Comparison of ENCODE assay signal across 18 cellular contexts in the genomic region with DNA sequence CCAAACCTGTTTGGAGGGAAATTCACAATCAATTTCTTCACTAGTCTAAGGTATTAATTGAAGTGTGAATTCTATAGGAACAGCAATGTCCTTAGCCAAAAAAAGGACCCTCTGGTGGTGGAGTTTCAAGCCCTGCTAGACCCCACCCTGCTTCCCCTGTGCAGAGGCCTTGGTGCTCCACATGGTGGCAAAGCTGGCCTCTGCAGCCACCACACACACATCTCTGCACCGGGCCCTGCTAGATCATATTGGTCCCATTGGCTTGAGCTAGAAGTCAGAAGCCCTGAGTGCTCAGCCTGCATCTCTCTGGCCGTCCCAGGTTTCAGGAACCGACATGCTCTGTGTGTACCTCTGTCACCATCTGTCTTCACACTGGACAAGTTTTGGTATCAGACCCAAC.
DNase-seq lines count a peak whose midpoint lies in the region; ATAC-seq, FAIRE-seq and TF ChIP-seq lines count a peak whose summit lies in the region.
"Had no signal": no experiment of that assay in that cellular context is flagged by ENCODE, and none has a peak within 500 bp of the region (broad histone marks: within the 10 kb centered on the region; RNA-seq: fewer than 3 reads in every experiment).

No MANE protein-coding gene starts in this region.

- no peak for ATAC-seq in activated CD4-positive, alpha-beta T cell treated with anti-CD3 and anti-CD28 coated beads for 36 hours
- ATAC-seq: CD8-positive, alpha-beta T cell; GM12878 had no signal

- H3K4ac ChIP-seq in H9 (ENCODE audit: low read depth, low read length) (no peak overlapping the region), H1 (replicated peaks; ENCODE audit: insufficient read length, low read depth, low read length) (no peak overlapping the region), neuronal stem cell (ENCODE audit: low read length) (no peak overlapping the region)

- H3K14ac ChIP-seq in H9 (ENCODE audit: insufficient read depth, low read length) (no peak overlapping the region), H1 (ENCODE audit: insufficient read length) (no peak overlapping the region), neuronal stem cell (ENCODE audit: low read length) (no peak overlapping the region)

- H2BK5ac ChIP-seq in H9 (ENCODE audit: insufficient read length, low read length) (no peak overlapping the region), H1 (ENCODE audit: low read depth, low read length) (no peak overlapping the region), neuronal stem cell (ENCODE audit: low read length) (no peak overlapping the region)

- H4K8ac ChIP-seq in H9 (replicated peaks; ENCODE audit: insufficient read length, low read depth, low read length) = no peak overlapping the region
- H4K8ac ChIP-seq in H1 (ENCODE audit: extremely low read depth, insufficient read depth, low read length) = no peak overlapping the region
- H4K8ac ChIP-seq in neuronal stem cell (ENCODE audit: low read depth, low read length) = no peak overlapping the region

- no peak overlapping the region for H3K56ac ChIP-seq in H9 (ENCODE audit: insufficient read length, low read depth, low read length)
- H3K56ac ChIP-seq in H1 (replicated peaks; ENCODE audit: insufficient read length, low read depth, low read length) = no peak overlapping the region

- H3K23ac ChIP-seq in H9 (ENCODE audit: insufficient read length, low read depth, low read length) = no peak overlapping the region
- no peak overlapping the region for H3K23ac ChIP-seq in H1 (ENCODE audit: insufficient read length)
- no peak overlapping the region for H3K23ac ChIP-seq in neuronal stem cell (ENCODE audit: low read depth, low read length, poor library complexity)

- H3K23me2 ChIP-seq in H9 (ENCODE audit: insufficient read length, low read depth, low read length, poor library complexity, severe bottlenecking) (no peaks in the 10 kb centered on the region), H1 (ENCODE audit: low read depth, low read length) (no peaks in the 10 kb centered on the region)

- H2BK20ac ChIP-seq in H9 (ENCODE audit: low read depth, low read length, poor library complexity, severe bottlenecking) = no peak overlapping the region
- no peak overlapping the region for H2BK20ac ChIP-seq in H1 (ENCODE audit: low read length)

- no peak overlapping the region for H2BK120ac ChIP-seq in H9 (ENCODE audit: low read depth, low read length, poor library complexity, severe bottlenecking)
- H2BK120ac ChIP-seq in H1 (replicated peaks; ENCODE audit: low read depth, low read length) = no peak overlapping the region
- H2BK120ac ChIP-seq in neuronal stem cell (ENCODE audit: low read depth, low read length) = no peak overlapping the region

- no peak overlapping the region for H2AK5ac ChIP-seq in H9 (ENCODE audit: insufficient read length, low read length)
- no peak overlapping the region for H2AK5ac ChIP-seq in H1 (ENCODE audit: low read depth, low read length)
- H2AK5ac ChIP-seq in neuronal stem cell (ENCODE audit: low read depth, low read length) = no peak overlapping the region

- H3K4me3 Mint-ChIP-seq in H9 = no peak overlapping the region
- no peak overlapping the region for H3K4me3 Mint-ChIP-seq in activated CD4-positive, alpha-beta T cell treated with anti-CD3 and anti-CD28 coated beads for 36 hours
- H3K4me3 Mint-ChIP-seq: B cell; CD8-positive, alpha-beta T cell had no signal

- intact Hi-C loops in activated CD4-positive, alpha-beta T cell treated with anti-CD3 and anti-CD28 coated beads for 36 hours (cut with DNase I, micrococcal nuclease) = no loop called here

- no peak for TF ChIP-seq EP300 in H1 (IDR thresholded peaks at IDR 0.05; ENCODE audit: borderline replicate concordance in 1 of 2, low read depth in 2 of 2, low read length in 2 of 2)

- H3K9me3 ChIP-seq in H9 (ENCODE audit: control insufficient read depth, low read depth, low read length) (no peaks in the 10 kb centered on the region), WERI-Rb-1 (ENCODE audit: severe bottlenecking) (no peaks in the 10 kb centered on the region), H1 (ENCODE audit: insufficient read depth in 2 of 2, low read depth in 1 of 2, low read length in 1 of 2) (no peaks in the 10 kb centered on the region), neuronal stem cell (replicated peaks in 1 of 2; ENCODE audit: control insufficient read depth in 2 of 2, insufficient read depth in 1 of 2, low read depth in 1 of 2, low read length in 2 of 2) (no peaks in the 10 kb centered on the region)
- H3K9me3 ChIP-seq: BLaER1 treated with 17β-estradiol and CSF1 and Interleukin-3, amounts not matched to agents 10 nM and 100 nM had no signal

- no peaks in the 10 kb centered on the region for H3K79me2 ChIP-seq in H9 (ENCODE audit: insufficient read depth, low read length)
- no peaks in the 10 kb centered on the region for H3K79me2 ChIP-seq in H1 (ENCODE audit: control insufficient read depth in 1 of 2, insufficient read depth in 2 of 2, low read length in 2 of 2)

- no peak overlapping the region for H3K27ac Mint-ChIP-seq in H9
- no peak overlapping the region for H3K27ac Mint-ChIP-seq in activated CD4-positive, alpha-beta T cell treated with anti-CD3 and anti-CD28 coated beads for 36 hours
- H3K27ac Mint-ChIP-seq: B cell; CD8-positive, alpha-beta T cell had no signal

- WGBS in H9 (ENCODE audit: extremely low coverage, insufficient read length, low lambda C conversion rate) = no CpG with 5 or more reads among the region's 3 CpGs
- WGBS in H1 (ENCODE audit: extremely low coverage in 1 of 2, insufficient coverage in 1 of 2, insufficient read length in 1 of 2, insufficient replicate concordance in 2 of 2, low coverage in 1 of 2, low lambda C conversion rate in 2 of 2, missing lambda C conversion rate in 1 of 2), 2 experiments = 88% methylated on average over 3 of the region's 3 CpGs; no CpG with 5 or more reads in 1 of the 2 experiments
- no CpG with 5 or more reads among the region's 3 CpGs for WGBS in neuronal stem cell (ENCODE audit: extremely low coverage in 2 of 2, insufficient read length in 2 of 2, insufficient replicate concordance in 1 of 2), 2 donors

- H3K4me1 ChIP-seq in H9 (ENCODE audit: insufficient read depth, low read length) (no peaks in the 10 kb centered on the region), H1 (replicated peaks in 1 of 4; ENCODE audit: control insufficient read depth in 3 of 4, insufficient read depth in 4 of 4, low read length in 3 of 4) (no peaks in the 10 kb centered on the region), neuronal stem cell (ENCODE audit: control insufficient read depth in 2 of 2, insufficient read depth in 1 of 2, low read depth in 1 of 2, low read length in 2 of 2) (no peaks in the 10 kb centered on the region)
- H3K4me1 ChIP-seq: BLaER1 treated with 17β-estradiol and CSF1 and Interleukin-3, amounts not matched to agents 10 nM and 100 nM had no signal

- H2BK12ac ChIP-seq in H9 (ENCODE audit: insufficient read length, low read depth, low read length) = no peak overlapping the region
- H2BK12ac ChIP-seq in H1 (ENCODE audit: low read depth, low read length) = no peak overlapping the region
- H2BK12ac ChIP-seq in neuronal stem cell (ENCODE audit: low read length) = no peak overlapping the region

- H3K4me3 ChIP-seq in WERI-Rb-1 (ENCODE audit: low read depth, low read length) (no peak overlapping the region), H1 (ENCODE audit: extremely low read depth in 1 of 4, insufficient read depth in 2 of 4, low read depth in 3 of 4, low read length in 4 of 4) (no peak overlapping the region), neuronal stem cell (ENCODE audit: low read length in 2 of 2) (no peak overlapping the region)
- H3K4me3 ChIP-seq: BLaER1 treated with 17β-estradiol and CSF1 and Interleukin-3, amounts not matched to agents 10 nM and 100 nM; GM12878 had no signal

- H3K9ac ChIP-seq in H9 (ENCODE audit: extremely low read depth, insufficient read length, low read length) (no peak overlapping the region), H1 (replicated peaks in 1 of 4; ENCODE audit: extremely low read depth in 1 of 4, low read depth in 3 of 4, low read length in 3 of 4) (no peak overlapping the region), neuronal stem cell (ENCODE audit: low read depth, low read length, poor library complexity) (no peak overlapping the region)
- H3K9ac ChIP-seq: BLaER1 treated with 17β-estradiol and CSF1 and Interleukin-3, amounts not matched to agents 10 nM and 100 nM had no signal

- CTCF ChIA-PET in H1 (lab: Charles Lee; ENCODE audit: partially characterized antibody) = interaction anchor here (1.0 to 1.6 kb wide), 2 partner anchors 43 to 62 kb away, joined by 4 read pairs; no protein-coding TSS in a partner anchor
- CTCF ChIA-PET in activated CD4-positive, alpha-beta T cell treated with anti-CD3 and anti-CD28 coated beads for 36 hours (lab: Charles Lee) = no interaction called here

- H3K18ac ChIP-seq in H9 (ENCODE audit: insufficient read length, low read depth, low read length) = no peak overlapping the region
- H3K18ac ChIP-seq in H1 (ENCODE audit: extremely low read depth, low read length) = no peak overlapping the region
- no peak overlapping the region for H3K18ac ChIP-seq in neuronal stem cell (ENCODE audit: low read length)

- DNase-seq in H9 (peak; percentile 36), WERI-Rb-1 (no peak), H1 (ENCODE audit: low read depth in 1 of 2, low spot score in 2 of 2) (no peak), iPS-NIHi7 (ENCODE audit: extremely low spot score) (peak; percentile 41), neuronal stem cell (ENCODE audit: low spot score) (no peak), substantia nigra (lab: John Stamatoyannopoulos, UW) (no peak), DMS 273 treated with DMSO at 0.1 percent for 48 hours (lab: John Stamatoyannopoulos, UW) (no peak)
- DNase-seq in activated CD4-positive, alpha-beta T cell treated with anti-CD3 and anti-CD28 coated beads for 36 hours = no peak
- DNase-seq: Calu3; CD8-positive, alpha-beta T cell; DMS53; DND-41; EL; HCEC 1CT had no signal

- TF ChIP-seq POLR2A in H1 (IDR thresholded peaks at IDR 0.05; ENCODE audit: control extremely low read depth in 1 of 2, low read depth in 2 of 2, low read length in 2 of 2) = no peak

- H3T11ph ChIP-seq in H9 (ENCODE audit: low read length) = no peak overlapping the region

- no peak for FAIRE-seq in H1 (lab: Jason Lieb, UNC)
- FAIRE-seq: GM12878 had no signal

- TF ChIP-seq CTCF in H9 (conservative IDR thresholded peaks at IDR 0.05) (peak; percentile 36; the same call in 2 of the 3 replicates), WERI-Rb-1 (IDR thresholded peaks at IDR 0.05; ENCODE audit: low read depth, low read length) (0 out of 2 replicates have a peak, but pooled peaks have one; percentile 14), H1 (IDR thresholded peaks at IDR 0.05; ENCODE audit: control extremely low read depth in 1 of 3, insufficient read depth in 1 of 3, low read depth in 1 of 3, low read length in 3 of 3) (peak in 2 of 3 experiments; percentile 15 to 37; a peak in 3 of 4 replicates)

- H4K91ac ChIP-seq in H9 (ENCODE audit: insufficient read length, low read depth, low read length) (no peak overlapping the region), H1 (replicated peaks; ENCODE audit: insufficient read length, low read length) (peak overlapping the region; percentile 17), neuronal stem cell (ENCODE audit: low read depth, low read length, poor library complexity) (no peak overlapping the region)

- H2AFZ ChIP-seq in H9 (ENCODE audit: low read length) = no peak overlapping the region
- no peak overlapping the region for H2AFZ ChIP-seq in H1 (ENCODE audit: low read length)
- H2AFZ ChIP-seq in neuronal stem cell (ENCODE audit: low read length) = no peak overlapping the region

- H3K79me1 ChIP-seq in H9 (ENCODE audit: insufficient read depth, low read depth, low read length, poor library complexity, severe bottlenecking) (no peaks in the 10 kb centered on the region), H1 (ENCODE audit: low read depth, low read length) (no peaks in the 10 kb centered on the region), neuronal stem cell (ENCODE audit: low read depth, low read length) (no peaks in the 10 kb centered on the region)

- POLR2A ChIA-PET in H1 (lab: Charles Lee; ENCODE audit: partially characterized antibody) = no interaction called here
- POLR2A ChIA-PET in activated CD4-positive, alpha-beta T cell treated with anti-CD3 and anti-CD28 coated beads for 36 hours (lab: Charles Lee) = no interaction called here

- H3K27me3 ChIP-seq in H9 (ENCODE audit: insufficient read depth, low read length) (no peaks in the 10 kb centered on the region), WERI-Rb-1 (ENCODE audit: insufficient read depth, low read depth, severe bottlenecking) (no peaks in the 10 kb centered on the region), H1 (replicated peaks in 1 of 4; ENCODE audit: control insufficient read depth in 3 of 4, extremely low read depth in 1 of 4, insufficient read depth in 3 of 4, low read length in 3 of 4) (no peaks in the 10 kb centered on the region), neuronal stem cell (ENCODE audit: control insufficient read depth in 3 of 3, insufficient read depth in 3 of 3, low read depth in 1 of 3, low read length in 3 of 3) (no peaks in the 10 kb centered on the region)
- H3K27me3 ChIP-seq: BLaER1 treated with 17β-estradiol and CSF1 and Interleukin-3, amounts not matched to agents 10 nM and 100 nM had no signal

- no peak overlapping the region for H3K27ac ChIP-seq in H9 (ENCODE audit: insufficient read length, low read depth, low read length)
- H3K27ac ChIP-seq in WERI-Rb-1 = no peak overlapping the region
- H3K27ac ChIP-seq in H1 (ENCODE audit: low read depth, low read length) = no peak overlapping the region
- H3K27ac ChIP-seq in neuronal stem cell (replicated peaks; ENCODE audit: low read length) = no peak overlapping the region
- H3K27ac ChIP-seq in substantia nigra (ENCODE audit: low read depth, low read length, poor library complexity, severe bottlenecking) = no peak overlapping the region
- H3K27ac ChIP-seq: BLaER1 treated with 17β-estradiol and CSF1 and Interleukin-3, amounts not matched to agents 10 nM and 100 nM; HL-60 had no signal

- peak; percentile 41 to 48 for TF ChIP-seq RAD21 in H1 (IDR thresholded peaks at IDR 0.05 in 1 of 2, conservative IDR thresholded peaks at IDR 0.05 in 1 of 2; ENCODE audit: low read depth in 2 of 2, low read length in 2 of 2)

- no peak overlapping the region for H3K4me2 ChIP-seq in H9 (ENCODE audit: insufficient read depth, insufficient read length, low read length)
- H3K4me2 ChIP-seq in H1 (ENCODE audit: insufficient read depth in 1 of 2, low read depth in 2 of 2, low read length in 2 of 2) = no peak overlapping the region
- no peak overlapping the region for H3K4me2 ChIP-seq in neuronal stem cell (ENCODE audit: insufficient read depth, low read length, poor library complexity, severe bottlenecking)
- H3K4me2 ChIP-seq: BLaER1 treated with 17β-estradiol and CSF1 and Interleukin-3, amounts not matched to agents 10 nM and 100 nM had no signal

- H2BK15ac ChIP-seq in H9 (ENCODE audit: low read depth, low read length) = no peak overlapping the region
- no peak overlapping the region for H2BK15ac ChIP-seq in H1 (ENCODE audit: low read length)
- no peak overlapping the region for H2BK15ac ChIP-seq in neuronal stem cell (ENCODE audit: low read length)

- H3K27me3 Mint-ChIP-seq in H9 (ENCODE audit: low read depth) = peaks cover 4% of the 10 kb centered on the region; the same call in 1 of the 2 replicates
- peaks cover 4% of the 10 kb centered on the region for H3K27me3 Mint-ChIP-seq in activated CD4-positive, alpha-beta T cell treated with anti-CD3 and anti-CD28 coated beads for 36 hours
- H3K27me3 Mint-ChIP-seq: B cell had no signal

- H3K36me3 ChIP-seq in WERI-Rb-1 (no peaks in the 10 kb centered on the region), H1 (ENCODE audit: control insufficient read depth in 2 of 4, insufficient read depth in 4 of 4, low read length in 3 of 4) (no peaks in the 10 kb centered on the region), neuronal stem cell (replicated peaks in 1 of 2; ENCODE audit: control insufficient read depth in 2 of 2, insufficient read depth in 2 of 2, low read length in 2 of 2) (no peaks in the 10 kb centered on the region)
- H3K36me3 ChIP-seq: BLaER1 treated with 17β-estradiol and CSF1 and Interleukin-3, amounts not matched to agents 10 nM and 100 nM had no signal

- H3K36me3 Mint-ChIP-seq in H9 (ENCODE audit: insufficient read depth in 1 of 3, low read depth in 3 of 3) = no peaks in the 10 kb centered on the region
- no peaks in the 10 kb centered on the region for H3K36me3 Mint-ChIP-seq in activated CD4-positive, alpha-beta T cell treated with anti-CD3 and anti-CD28 coated beads for 36 hours (ENCODE audit: low read depth)
- H3K36me3 Mint-ChIP-seq: CD8-positive, alpha-beta T cell had no signal

- H3K4me1 Mint-ChIP-seq in H9 = no peaks in the 10 kb centered on the region
- H3K4me1 Mint-ChIP-seq in activated CD4-positive, alpha-beta T cell treated with anti-CD3 and anti-CD28 coated beads for 36 hours = no peaks in the 10 kb centered on the region
- H3K4me1 Mint-ChIP-seq: B cell had no signal

- H4K20me1 ChIP-seq in H9 (ENCODE audit: control insufficient read depth, insufficient read depth, insufficient read length) = no peaks in the 10 kb centered on the region
- no peaks in the 10 kb centered on the region for H4K20me1 ChIP-seq in H1 (replicated peaks in 1 of 2; ENCODE audit: control insufficient read depth in 1 of 2, insufficient read depth in 2 of 2, low read length in 2 of 2)
- H4K20me1 ChIP-seq: BLaER1 treated with 17β-estradiol and CSF1 and Interleukin-3, amounts not matched to agents 10 nM and 100 nM had no signal

- H3K9me3 Mint-ChIP-seq in H9 = no peaks in the 10 kb centered on the region
- no peaks in the 10 kb centered on the region for H3K9me3 Mint-ChIP-seq in activated CD4-positive, alpha-beta T cell treated with anti-CD3 and anti-CD28 coated beads for 36 hours (ENCODE audit: low read depth)
- H3K9me3 Mint-ChIP-seq: CD8-positive, alpha-beta T cell had no signal

- no peak overlapping the region for H4K5ac ChIP-seq in H9 (ENCODE audit: insufficient read length, low read depth, low read length)
- H4K5ac ChIP-seq in H1 (ENCODE audit: insufficient read length, low read depth, low read length) = no peak overlapping the region

Comparison
In these comparisons a context has a peak if more than half of its experiments do, and no peak if none do; other contexts are left out.
1. DNase-seq: peak in H9 (single experiment) and iPS-NIHi7 (single experiment); none in WERI-Rb-1 (single experiment), H1 (0 of 2), activated CD4-positive, alpha-beta T cell treated with anti-CD3 and anti-CD28 coated beads for 36 hours (single experiment), neuronal stem cell (single experiment), substantia nigra (0 of 49) and DMS 273 treated with DMSO at 0.1 percent for 48 hours (single experiment).
2. Peak in every context shown above with its lines, with median percentiles within 50 percentile points of each other: CTCF ChIP-seq.